ENCODE assay signal across 18 cellular contexts in the genomic region with DNA sequence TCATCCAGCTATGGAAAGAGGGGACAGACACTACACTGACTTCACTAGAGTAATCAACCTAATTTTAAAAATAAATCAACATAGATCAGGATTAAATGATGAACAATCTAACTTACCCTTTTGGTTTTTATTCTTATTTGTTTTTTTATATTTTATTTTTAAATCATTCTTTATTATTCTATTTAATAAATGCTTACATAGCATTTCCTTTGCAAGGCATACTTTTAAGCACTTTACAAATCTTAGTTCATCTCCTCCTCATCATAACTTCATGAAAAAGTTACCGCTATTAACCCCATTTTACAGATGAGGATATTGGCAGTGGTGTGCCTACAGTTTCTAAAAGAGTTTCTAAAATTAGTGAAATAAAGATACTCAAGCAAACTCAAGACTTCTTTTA.
DNase-seq lines count a peak whose midpoint lies in the region; ATAC-seq, FAIRE-seq and TF ChIP-seq lines count a peak whose summit lies in the region.
"Had no signal": no experiment of that assay in that cellular context is flagged by ENCODE, and none has a peak within 500 bp of the region (broad histone marks: within the 10 kb centered on the region; RNA-seq: fewer than 3 reads in every experiment).

No MANE protein-coding gene starts in this region.

- H4K20me1 ChIP-seq in IMR-90 (ENCODE audit: insufficient read depth, low read length) = no peaks in the 10 kb centered on the region

- H3K27ac ChIP-seq in A549 (no peak overlapping the region), IMR-90 (ENCODE audit: insufficient read depth, low read length) (no peak overlapping the region), mesodermal cell (ENCODE audit: low read depth, low read length, severe bottlenecking) (peak overlapping the region; percentile 17), esophagus squamous epithelium (no peak overlapping the region)

- CTCF ChIA-PET in A549 (lab: Yijun Ruan, JAX) = interaction anchor here (2.0 kb wide), 1 partner anchor 10 kb away, joined by 6 read pairs; no protein-coding TSS in a partner anchor
- CTCF ChIA-PET in IMR-90 (lab: Yijun Ruan, JAX) = no interaction called here

- H3K4me2 ChIP-seq in A549 = no peak overlapping the region
- H3K4me2 ChIP-seq in IMR-90 (ENCODE audit: low read depth, low read length) = no peak overlapping the region
- H3K4me2 ChIP-seq: GM23338 had no signal

- no peak overlapping the region for H3K4ac ChIP-seq in IMR-90 (ENCODE audit: low read depth, low read length)

- dilution Hi-C loops in IMR-90 (cut with HindIII; ENCODE audit: low sequenced_read_pairs, unreplicated experiment) = no loop called here

- no peak for TF ChIP-seq POLR2A in A549 (IDR thresholded peaks at IDR 0.05; ENCODE audit: low read length)
- no peak for TF ChIP-seq POLR2A in IMR-90 (IDR thresholded peaks at IDR 0.05; ENCODE audit: low read depth, low read length)
- no peak for TF ChIP-seq POLR2A in esophagus squamous epithelium (IDR thresholded peaks at IDR 0.05)

- H3K9ac ChIP-seq in IMR-90 (ENCODE audit: low read depth, low read length) = no peak overlapping the region

- H2AFZ ChIP-seq in IMR-90 (replicated peaks; ENCODE audit: low read length, poor library complexity) = no peak overlapping the region

- H3K23ac ChIP-seq in IMR-90 (ENCODE audit: low read depth, low read length) = no peak overlapping the region

- no peak for DNase-seq in A549 (ENCODE audit: low read depth in 1 of 2, low spot score in 1 of 2)
- DNase-seq in IMR-90 = no peak
- no peak for DNase-seq in stimulated activated CD4-positive, alpha-beta T cell treated with anti-CD3 and anti-CD28 coated beads, Interleukin-2, amount 100 ng/mL, for 24 hours
- DNase-seq in hepatic stellate cell (ENCODE audit: low spot score) = no peak
- no peak for DNase-seq in esophagus squamous epithelium (lab: John Stamatoyannopoulos, UW)
- DNase-seq: 8988T; C1 segment of cervical spinal cord; Calu3; CD4-positive, alpha-beta memory T cell; COR-L47; DMS53; DMS79 treated with DMSO at 0.1 percent for 48 hours; GF-D8 had no signal

- in situ Hi-C loops in IMR-90 (cut with MboI; ENCODE audit: low sequenced_read_pairs) = no loop called here

- TF ChIP-seq RAD21 in A549 (conservative IDR thresholded peaks at IDR 0.05 in 1 of 2, IDR thresholded peaks at IDR 0.05 in 1 of 2) (no peak), IMR-90 (IDR thresholded peaks at IDR 0.05; ENCODE audit: low read length) (no peak)

- no peak overlapping the region for H2BK120ac ChIP-seq in IMR-90 (ENCODE audit: low read depth, low read length)

- no peak overlapping the region for H3K18ac ChIP-seq in IMR-90 (ENCODE audit: low read depth, low read length)

- no peaks in the 10 kb centered on the region for H3K9me1 ChIP-seq in IMR-90 (ENCODE audit: insufficient read depth, low read length)

- no peaks in the 10 kb centered on the region for H3K9me3 ChIP-seq in A549
- no peaks in the 10 kb centered on the region for H3K9me3 ChIP-seq in IMR-90 (ENCODE audit: control insufficient read depth, insufficient read depth, low read length)
- no peaks in the 10 kb centered on the region for H3K9me3 ChIP-seq in mesodermal cell (ENCODE audit: control insufficient read depth, low read length)
- no peaks in the 10 kb centered on the region for H3K9me3 ChIP-seq in esophagus squamous epithelium

- no peak overlapping the region for H4K8ac ChIP-seq in IMR-90 (ENCODE audit: low read depth in 2 of 2, low read length in 2 of 2)

- no peak for FAIRE-seq in A549 (lab: Jason Lieb, UNC)
- FAIRE-seq: GM12891, GM18507 had no signal

- H3K4me1 ChIP-seq in A549 = no peaks in the 10 kb centered on the region; the same call in 2 of the 3 replicates
- no peaks in the 10 kb centered on the region for H3K4me1 ChIP-seq in IMR-90 (ENCODE audit: control insufficient read depth, insufficient read depth, low read length)
- no peaks in the 10 kb centered on the region for H3K4me1 ChIP-seq in mesodermal cell (ENCODE audit: control insufficient read depth, insufficient read depth, low read length, poor library complexity, severe bottlenecking)
- no peaks in the 10 kb centered on the region for H3K4me1 ChIP-seq in esophagus squamous epithelium

- no peak overlapping the region for H2AK5ac ChIP-seq in IMR-90 (ENCODE audit: low read depth, low read length)

- H3K27me3 ChIP-seq in IMR-90 (ENCODE audit: control insufficient read depth, insufficient read depth, low read length) = no peaks in the 10 kb centered on the region
- no peaks in the 10 kb centered on the region for H3K27me3 ChIP-seq in esophagus squamous epithelium

- 97% methylated on average over 1 of the region's 1 CpG for WGBS in A549 (ENCODE audit: missing lambda C conversion rate)
- no CpG with 5 or more reads among the region's 1 CpG for WGBS in IMR-90 (ENCODE audit: extremely low coverage in 2 of 2, insufficient read length in 1 of 2), 2 experiments
- WGBS in mesodermal cell (ENCODE audit: insufficient coverage in 2 of 2), 2 experiments = no CpG with 5 or more reads among the region's 1 CpG
- WGBS in esophagus squamous epithelium, 2 donors = 94 to 95% methylated on average over 1 of the region's 1 CpG

- no peak for TF ChIP-seq CTCF in A549 (IDR thresholded peaks at IDR 0.05)
- no peak for TF ChIP-seq CTCF in IMR-90 (conservative IDR thresholded peaks at IDR 0.05; ENCODE audit: low read depth, low read length)
- TF ChIP-seq CTCF in esophagus squamous epithelium (IDR thresholded peaks at IDR 0.05) = no peak

- H3K56ac ChIP-seq in IMR-90 (ENCODE audit: extremely low read depth, insufficient read depth, low read length) = no peak overlapping the region

- H3K79me1 ChIP-seq in IMR-90 (ENCODE audit: low read depth in 1 of 2, low read length in 2 of 2) = no peaks in the 10 kb centered on the region

- no TSS peak for BruUV-seq in IMR-90 (replicated peaks; lab: Mats Ljungman, UMichigan)

- no peak overlapping the region for H2BK5ac ChIP-seq in IMR-90 (ENCODE audit: low read depth, low read length, poor library complexity, severe bottlenecking)

- intact Hi-C loops in IMR-90 (cut with micrococcal nuclease) = no loop called here
- intact Hi-C loops in esophagus squamous epithelium (cut with DNase I) = no loop called here

- no peak overlapping the region for H4K91ac ChIP-seq in IMR-90 (ENCODE audit: insufficient read depth, low read depth, low read length)

- no peak for ATAC-seq in A549
- ATAC-seq in IMR-90 (ENCODE audit: low read depth) = no peak
- ATAC-seq: HCT116 had no signal

- H3K36me3 ChIP-seq in IMR-90 (ENCODE audit: control insufficient read depth, insufficient read depth, low read length) (no peaks in the 10 kb centered on the region), mesodermal cell (ENCODE audit: control insufficient read depth, insufficient read depth, low read length) (no peaks in the 10 kb centered on the region), esophagus squamous epithelium (no peaks in the 10 kb centered on the region)

- POLR2A ChIA-PET in A549 (lab: Yijun Ruan, JAX) (no interaction called here), IMR-90 (lab: Charles Lee; ENCODE audit: unreplicated experiment) (no interaction called here)

- H4K5ac ChIP-seq in IMR-90 (ENCODE audit: low read depth, low read length) = no peak overlapping the region

- H2BK15ac ChIP-seq in IMR-90 (ENCODE audit: low read depth, low read length) = no peak overlapping the region

- no peak for TF ChIP-seq EP300 in A549 (IDR thresholded peaks at IDR 0.05)

- no peak overlapping the region for H2BK20ac ChIP-seq in IMR-90 (ENCODE audit: low read depth, low read length)

- H3K4me3 ChIP-seq in A549 (no peak overlapping the region), IMR-90 (ENCODE audit: insufficient read depth, low read depth, low read length) (no peak overlapping the region), mesodermal cell (ENCODE audit: extremely low read depth, insufficient read depth, low read length, poor library complexity, severe bottlenecking) (no peak overlapping the region), esophagus squamous epithelium (no peak overlapping the region)
- H3K4me3 ChIP-seq: GM23338 had no signal

- H3K14ac ChIP-seq in IMR-90 (replicated peaks; ENCODE audit: low read depth, low read length) = no peak overlapping the region

- no peak overlapping the region for H2AK9ac ChIP-seq in IMR-90 (replicated peaks; ENCODE audit: low read depth, low read length, poor library complexity)

TF ChIP-seq in A549, 52 proteins besides CTCF, POLR2A, EP300 and RAD21 (continues in another document):
- TF ChIP-seq MAFK (IDR thresholded peaks at IDR 0.05; ENCODE audit: partially characterized antibody) = peak; percentile 4
- TF ChIP-seq ELK1 (IDR thresholded peaks at IDR 0.05; ENCODE audit: low read depth, low read length) = no peak
- TF ChIP-seq CBX2 (IDR thresholded peaks at IDR 0.05; ENCODE audit: borderline replicate concordance, low read depth) = no peak
- no peak for TF ChIP-seq CHD2 (IDR thresholded peaks at IDR 0.05; ENCODE audit: low read length, partially characterized antibody)

TF ChIP-seq in IMR-90, 13 proteins besides CTCF, POLR2A, EP300 and RAD21:
- no peak for TF ChIP-seq NFE2L2 (IDR thresholded peaks at IDR 0.05; ENCODE audit: low read depth, low read length)
- TF ChIP-seq MAFK (IDR thresholded peaks at IDR 0.05; ENCODE audit: low read depth, low read length) = peak; percentile 44
- TF ChIP-seq FOS (IDR thresholded peaks at IDR 0.05; ENCODE audit: low read depth, low read length) = no peak
- no peak for TF ChIP-seq RFX5 (IDR thresholded peaks at IDR 0.05; ENCODE audit: low read depth, low read length)
- TF ChIP-seq, protein P1, sequence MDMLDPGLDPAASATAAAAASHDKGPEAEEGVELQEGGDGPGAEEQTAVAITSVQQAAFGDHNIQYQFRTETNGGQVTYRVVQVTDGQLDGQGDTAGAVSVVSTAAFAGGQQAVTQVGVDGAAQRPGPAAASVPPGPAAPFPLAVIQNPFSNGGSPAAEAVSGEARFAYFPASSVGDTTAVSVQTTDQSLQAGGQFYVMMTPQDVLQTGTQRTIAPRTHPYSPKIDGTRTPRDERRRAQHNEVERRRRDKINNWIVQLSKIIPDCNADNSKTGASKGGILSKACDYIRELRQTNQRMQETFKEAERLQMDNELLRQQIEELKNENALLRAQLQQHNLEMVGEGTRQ (IDR thresholded peaks at IDR 0.05; ENCODE audit: low read depth, low read length) = no peak
- TF ChIP-seq SMC3 (IDR thresholded peaks at IDR 0.05; ENCODE audit: low read depth, low read length) = no peak
- TF ChIP-seq BHLHE40 (IDR thresholded peaks at IDR 0.05; ENCODE audit: low read depth, low read length) = no peak
- TF ChIP-seq CEBPB (IDR thresholded peaks at IDR 0.05; ENCODE audit: low read depth, low read length) = no peak
